ENCODE assay signal across 8 cellular contexts in the genomic region with DNA sequence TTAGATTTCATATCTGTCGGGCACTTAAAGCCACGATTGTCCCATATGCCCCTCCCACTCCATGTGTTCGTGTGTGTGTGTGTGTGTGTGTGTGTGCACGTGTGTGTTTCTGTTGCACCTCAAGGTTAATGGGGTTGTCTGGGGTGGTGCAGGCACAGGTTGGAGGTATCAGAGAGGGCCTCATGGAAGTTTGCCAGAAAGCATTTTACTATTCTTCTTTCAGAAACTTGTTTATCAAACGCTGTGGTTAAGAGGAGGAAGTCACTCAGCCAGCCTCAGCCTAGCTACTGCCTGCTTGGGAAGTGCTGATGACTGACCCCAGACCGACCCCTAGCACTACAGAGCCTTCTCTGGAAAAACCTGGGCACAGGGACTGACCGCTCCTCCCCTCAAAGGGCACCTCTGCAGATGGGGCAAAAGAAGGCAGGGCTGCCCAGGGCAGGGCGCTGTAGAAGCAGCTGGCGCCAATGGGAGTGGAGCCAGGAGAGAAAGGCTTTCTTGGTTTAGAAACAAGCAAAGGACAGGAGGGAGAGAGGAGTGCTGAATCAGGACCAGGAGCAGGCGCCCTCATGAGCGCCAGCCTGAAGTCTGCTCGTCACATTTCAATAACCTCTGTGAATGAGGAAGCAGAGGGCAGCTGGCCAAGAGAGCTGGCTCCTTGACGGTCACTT. TPM values are rescaled to one million over a fixed set of nuclear protein-coding genes. Genes with fewer than 3 reads are reported as not detected.
A peak's percentile ranks its signal among the peaks of the same experiment; 100 is the strongest.
DNase-seq lines count a peak whose midpoint lies in the region; ATAC-seq and TF ChIP-seq lines count a peak whose summit lies in the region.

No MANE protein-coding gene starts in this region.

- peaks cover 54% of the 10 kb centered on the region for H3K4me1 Mint-ChIP-seq in activated CD4-positive, alpha-beta T cell treated with anti-CD3 and anti-CD28 coated beads, Interleukin-2, amount 10 ng/mL, durations not matched to agents 7 days and 5 days

- H3K9me3 ChIP-seq in Loucy (ENCODE audit: insufficient read depth, low read depth, low read length), result no peaks in the 10 kb centered on the region

- H2AFZ ChIP-seq in Loucy (ENCODE audit: low read length), result 0 out of 2 replicates have a peak overlapping the region, but pooled peaks have one; percentile 14

- DNase-seq in ELR (ENCODE audit: low read depth) (peak; percentile 27), kidney epithelial cell (ENCODE audit: low read depth) (peak; percentile 50), NCI-H510A (lab: John Stamatoyannopoulos, UW) (no peak)
- DNase-seq in activated CD4-positive, alpha-beta T cell treated with anti-CD3 and anti-CD28 coated beads, Interleukin-2, amount 10 ng/mL, durations not matched to agents 7 days and 5 days, result peak; percentile 58

- H3K4me1 ChIP-seq in Loucy (ENCODE audit: insufficient read depth, low read length, poor library complexity, severe bottlenecking), result peaks cover 28% of the 10 kb centered on the region

- H3K4me3 ChIP-seq in Loucy (ENCODE audit: low read length, poor library complexity, severe bottlenecking), result peak overlapping the region; percentile 39
- no peak overlapping the region for H3K4me3 ChIP-seq in kidney epithelial cell (ENCODE audit: low read depth, low read length)

- H3K27me3 ChIP-seq in Loucy (ENCODE audit: insufficient read depth, low read length, poor library complexity, severe bottlenecking) (no peaks in the 10 kb centered on the region), kidney epithelial cell (ENCODE audit: control insufficient read depth, insufficient read depth, low read length) (no peaks in the 10 kb centered on the region)

- H3K4me3 Mint-ChIP-seq in activated CD4-positive, alpha-beta T cell treated with anti-CD3 and anti-CD28 coated beads, Interleukin-2, amount 10 ng/mL, durations not matched to agents 7 days and 5 days, result peak overlapping the region; percentile 50

- no peaks in the 10 kb centered on the region for H3K79me2 ChIP-seq in Loucy (ENCODE audit: insufficient read depth, low read length)

- POLR2A ChIA-PET in activated CD4-positive, alpha-beta T cell treated with anti-CD3 and anti-CD28 coated beads, Interleukin-2, amount 10 ng/mL, durations not matched to agents 7 days and 5 days (lab: Charles Lee), result no interaction called here

- no peaks in the 10 kb centered on the region for H3K36me3 ChIP-seq in Loucy (ENCODE audit: insufficient read depth, low read length)
- no peaks in the 10 kb centered on the region for H3K36me3 ChIP-seq in kidney epithelial cell (ENCODE audit: control insufficient read depth, insufficient read depth, low read length)

- H3K27me3 Mint-ChIP-seq in activated CD4-positive, alpha-beta T cell treated with anti-CD3 and anti-CD28 coated beads, Interleukin-2, amount 10 ng/mL, durations not matched to agents 7 days and 5 days, result peaks cover 25% of the 10 kb centered on the region

- peak overlapping the region; percentile 62 for H3K4me2 ChIP-seq in Loucy (ENCODE audit: low read depth, low read length, poor library complexity, severe bottlenecking)

- H3K36me3 Mint-ChIP-seq in activated CD4-positive, alpha-beta T cell treated with anti-CD3 and anti-CD28 coated beads, Interleukin-2, amount 10 ng/mL, durations not matched to agents 7 days and 5 days (ENCODE audit: low read depth), result peaks cover 1% of the 10 kb centered on the region

- no peak for ATAC-seq in GM21576 (IDR thresholded peaks at IDR 0.05; ENCODE audit: unreplicated experiment)
- no peak for ATAC-seq in GM18873 (IDR thresholded peaks at IDR 0.05; ENCODE audit: low FRiP score, unreplicated experiment)
- no peak for ATAC-seq in HG03196 (IDR thresholded peaks at IDR 0.05; ENCODE audit: unreplicated experiment)

- TF ChIP-seq CTCF in Loucy (conservative IDR thresholded peaks at IDR 0.05; ENCODE audit: low read length), result no peak
- TF ChIP-seq CTCF in kidney epithelial cell (IDR thresholded peaks at IDR 0.05; ENCODE audit: insufficient read depth, low read length, poor library complexity, severe bottlenecking), result no peak

- H4K20me1 ChIP-seq in Loucy (ENCODE audit: insufficient read depth, low read length, poor library complexity, severe bottlenecking), result no peaks in the 10 kb centered on the region

- H3K9me3 Mint-ChIP-seq in activated CD4-positive, alpha-beta T cell treated with anti-CD3 and anti-CD28 coated beads, Interleukin-2, amount 10 ng/mL, durations not matched to agents 7 days and 5 days, result no peaks in the 10 kb centered on the region

- peak overlapping the region; percentile 83 for H3K27ac Mint-ChIP-seq in activated CD4-positive, alpha-beta T cell treated with anti-CD3 and anti-CD28 coated beads, Interleukin-2, amount 10 ng/mL, durations not matched to agents 7 days and 5 days

- CTCF ChIA-PET in activated CD4-positive, alpha-beta T cell treated with anti-CD3 and anti-CD28 coated beads, Interleukin-2, amount 10 ng/mL, durations not matched to agents 7 days and 5 days (lab: Charles Lee), result interaction anchor here (1.1 kb wide), 1 partner anchor 69 kb away, joined by 3 read pairs; no protein-coding TSS in a partner anchor

- H3K9ac ChIP-seq in Loucy (ENCODE audit: low read depth, low read length, poor library complexity, severe bottlenecking), result no peak overlapping the region

- no peaks in the 10 kb centered on the region for H3K9me2 ChIP-seq in Loucy (replicated peaks; ENCODE audit: low read depth, low read length)

- no peaks in the 10 kb centered on the region for H3F3A ChIP-seq in Loucy (ENCODE audit: low read depth)

RNA-seq across cellular contexts. Expression of a gene that starts 3.9 kb away (rescaled TPM):
- total RNA-seq in activated CD4-positive, alpha-beta T cell treated with anti-CD3 and anti-CD28 coated beads, Interleukin-2, amount 10 ng/mL, durations not matched to agents 7 days and 5 days, result under 1 TPM; 0.08 to 0.12 TPM
- 0.13 and 0.34 TPM in 2 replicates for total RNA-seq in kidney epithelial cell
